ENCODE assay signal across 19 cellular contexts in genomic region chr9:69925452-69925851, GRCh38.
A peak's percentile ranks its signal among the peaks of the same experiment; 100 is the strongest.
DNase-seq lines count a peak whose midpoint lies in the region; ATAC-seq, FAIRE-seq and TF ChIP-seq lines count a peak whose summit lies in the region.
"Had no signal": no experiment of that assay in that cellular context is flagged by ENCODE, and none has a peak within 500 bp of the region (broad histone marks: within the 10 kb centered on the region; RNA-seq: fewer than 3 reads in every experiment).

No MANE protein-coding gene starts in this region.

- TF ChIP-seq CTCF in pancreas (IDR thresholded peaks at IDR 0.05) (no peak), smooth muscle cell (IDR thresholded peaks at IDR 0.05; ENCODE audit: borderline replicate concordance, insufficient read depth, poor library complexity, severe bottlenecking) (no peak)

- 43 to 54% methylated on average over 2 of the region's 2 CpGs for WGBS in pancreas, 2 donors
- WGBS in smooth muscle cell (ENCODE audit: low lambda C conversion rate) = 91% methylated on average over 2 of the region's 2 CpGs

- H3K36me3 ChIP-seq in pancreas (no peaks in the 10 kb centered on the region), smooth muscle cell (ENCODE audit: low read depth) (no peaks in the 10 kb centered on the region)
- H3K36me3 ChIP-seq: BLaER1 treated with 17β-estradiol and CSF1 and Interleukin-3, amounts not matched to agents 10 nM and 100 nM had no signal

- intact Hi-C loops in pancreas (cut with DNase I) = no loop called here

- ATAC-seq in pancreas = peak; percentile 70 to 87 (median 76)
- ATAC-seq: A549; CD8-positive, alpha-beta T cell had no signal

- H3K4me1 ChIP-seq in pancreas (no peaks in the 10 kb centered on the region), smooth muscle cell (ENCODE audit: low read depth) (no peaks in the 10 kb centered on the region)
- H3K4me1 ChIP-seq: A549; BLaER1 treated with 17β-estradiol and CSF1 and Interleukin-3, amounts not matched to agents 10 nM and 100 nM had no signal

- no peak overlapping the region for H3K27ac ChIP-seq in pancreas
- H3K27ac ChIP-seq in smooth muscle cell (ENCODE audit: low read depth) = no peak overlapping the region
- H3K27ac ChIP-seq: 22Rv1; A549; BLaER1 treated with 17β-estradiol and CSF1 and Interleukin-3, amounts not matched to agents 10 nM and 100 nM; C4-2B had no signal

- H2AFZ ChIP-seq in smooth muscle cell (ENCODE audit: low read depth) = no peak overlapping the region

- H3K4me3 ChIP-seq in pancreas (no peak overlapping the region), smooth muscle cell (no peak overlapping the region)
- H3K4me3 ChIP-seq: A549; BLaER1 treated with 17β-estradiol and CSF1 and Interleukin-3, amounts not matched to agents 10 nM and 100 nM had no signal

- no peak overlapping the region for H3K9ac ChIP-seq in smooth muscle cell (ENCODE audit: low read depth)
- H3K9ac ChIP-seq: BLaER1 treated with 17β-estradiol and CSF1 and Interleukin-3, amounts not matched to agents 10 nM and 100 nM had no signal

- H3K27me3 ChIP-seq in pancreas (peaks cover 0 to 3% (median 0%) of the 10 kb centered on the region in 4 donors), smooth muscle cell (ENCODE audit: low read depth) (peaks cover 8% of the 10 kb centered on the region)
- H3K27me3 ChIP-seq: BLaER1 treated with 17β-estradiol and CSF1 and Interleukin-3, amounts not matched to agents 10 nM and 100 nM had no signal

- DNase-seq in DMS153 (lab: John Stamatoyannopoulos, UW) (peak; percentile 17), DMS153 treated with DMSO at 0.1 percent for 48 hours (lab: John Stamatoyannopoulos, UW; ENCODE audit: unreplicated experiment) (no peak), pancreas (peak in 1 of 6 donors; percentile 21), smooth muscle cell (lab: John Stamatoyannopoulos, UW; ENCODE audit: unreplicated experiment) (no peak), COR-L47 (lab: John Stamatoyannopoulos, UW) (no peak), SHP77 treated with DMSO at 0.1 percent for 48 hours (lab: John Stamatoyannopoulos, UW) (no peak)
- DNase-seq: AML-193; CD4-positive, alpha-beta T cell; CD8-positive, alpha-beta T cell; DMS79 treated with DMSO at 0.1 percent for 48 hours; GF-D8 had no signal

- H4K20me1 ChIP-seq in smooth muscle cell (ENCODE audit: low read depth) = no peaks in the 10 kb centered on the region
- H4K20me1 ChIP-seq: BLaER1 treated with 17β-estradiol and CSF1 and Interleukin-3, amounts not matched to agents 10 nM and 100 nM had no signal

- H3F3A ChIP-seq in smooth muscle cell (ENCODE audit: low read depth) = no peaks in the 10 kb centered on the region

- no peaks in the 10 kb centered on the region for H3K79me2 ChIP-seq in smooth muscle cell (ENCODE audit: low read depth)

- H3K4me2 ChIP-seq in smooth muscle cell = peak overlapping the region; percentile 1
- H3K4me2 ChIP-seq: A549; BLaER1 treated with 17β-estradiol and CSF1 and Interleukin-3, amounts not matched to agents 10 nM and 100 nM had no signal

- no peaks in the 10 kb centered on the region for H3K9me3 ChIP-seq in pancreas
- no peaks in the 10 kb centered on the region for H3K9me3 ChIP-seq in smooth muscle cell (replicated peaks; ENCODE audit: low read depth)
- H3K9me3 ChIP-seq: A549 had no signal

- no peak for FAIRE-seq in pancreas (lab: Jason Lieb, UNC)
- FAIRE-seq: A549, D721Med, G401.6, GM12891, GM19239 had no signal
